In the genomic region with DNA sequence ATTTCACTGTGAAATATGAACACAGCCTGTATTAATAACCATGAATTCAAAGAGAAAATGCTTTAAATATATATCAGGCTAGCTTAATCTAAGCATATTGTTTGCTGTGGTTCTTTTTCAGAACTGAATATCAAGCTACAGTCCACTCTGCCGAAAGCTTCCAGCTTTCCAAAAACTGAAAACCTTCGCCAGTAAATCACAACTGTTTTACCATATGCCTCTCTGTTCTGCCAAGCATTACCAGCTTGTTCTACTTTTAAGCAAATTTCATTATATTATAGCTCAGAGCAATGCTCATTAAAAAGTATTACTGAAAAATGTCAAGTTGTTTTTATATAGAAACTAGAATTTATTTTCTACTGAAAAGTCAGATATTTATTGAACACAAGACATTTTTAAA, we compare ENCODE assay signal across 25 cellular contexts.
DNase-seq lines count a peak whose midpoint lies in the region; ATAC-seq, FAIRE-seq and TF ChIP-seq lines count a peak whose summit lies in the region.
"Had no signal": no experiment of that assay in that cellular context is flagged by ENCODE, and none has a peak within 500 bp of the region (broad histone marks: within the 10 kb centered on the region; RNA-seq: fewer than 3 reads in every experiment).

No MANE protein-coding gene starts in this region.

- TF ChIP-seq CTCF in dorsolateral prefrontal cortex (IDR thresholded peaks at IDR 0.05 in 54 of 56, conservative IDR thresholded peaks at IDR 0.05 in 2 of 56; ENCODE audit: low read depth in 1 of 56, partially characterized antibody in 56 of 56) (no peak), pancreas (IDR thresholded peaks at IDR 0.05) (no peak)

- H3K9ac ChIP-seq in trophoblast cell (ENCODE audit: low read length): no peak overlapping the region
- H3K9ac ChIP-seq: BLaER1 had no signal

- H3K4me3 ChIP-seq in dorsolateral prefrontal cortex (peak overlapping the region in 7 of 59 donors; percentile 2 to 31 (median 8)), pancreas (no peak overlapping the region), trophoblast cell (ENCODE audit: low read depth, low read length) (no peak overlapping the region)
- H3K4me3 ChIP-seq: BLaER1, HAP-1, SK-N-MC had no signal

- no peak overlapping the region for H2AK5ac ChIP-seq in trophoblast cell (ENCODE audit: low read length)

- H3K27me3 ChIP-seq in dorsolateral prefrontal cortex: no peaks in the 10 kb centered on the region
- H3K27me3 ChIP-seq in pancreas: no peaks in the 10 kb centered on the region
- no peaks in the 10 kb centered on the region for H3K27me3 ChIP-seq in trophoblast cell (ENCODE audit: insufficient read depth, low read length)
- H3K27me3 ChIP-seq: BLaER1 had no signal

- H3K4me2 ChIP-seq in trophoblast cell (ENCODE audit: low read length): no peak overlapping the region
- H3K4me2 ChIP-seq: BLaER1 had no signal

- H3K23ac ChIP-seq in trophoblast cell (ENCODE audit: low read length): no peak overlapping the region

- H4K8ac ChIP-seq in trophoblast cell (ENCODE audit: low read depth, low read length): no peak overlapping the region

- H3K79me2 ChIP-seq in trophoblast cell (ENCODE audit: control insufficient read depth, insufficient read depth, low read length, poor library complexity): no peaks in the 10 kb centered on the region

- H3K4ac ChIP-seq in trophoblast cell (ENCODE audit: low read depth, low read length): no peak overlapping the region

- H3K4me1 ChIP-seq in pancreas (no peaks in the 10 kb centered on the region), trophoblast cell (ENCODE audit: control insufficient read depth in 1 of 2, insufficient read depth in 2 of 2, low read length in 2 of 2) (no peaks in the 10 kb centered on the region)

- H2BK120ac ChIP-seq in trophoblast cell (ENCODE audit: insufficient read depth, low read length, poor library complexity): no peak overlapping the region

- H3K14ac ChIP-seq in trophoblast cell (ENCODE audit: low read length): no peak overlapping the region

- DNase-seq in DMS 273 treated with DMSO at 0.1 percent for 48 hours (lab: John Stamatoyannopoulos, UW) (peak; percentile 76), NCI-H446 (lab: John Stamatoyannopoulos, UW) (peak; percentile 81 to 83), dorsolateral prefrontal cortex (peak in 1 of 10 donors; percentile 45), pancreas (no peak), trophoblast cell (no peak), NCI-H187 (lab: John Stamatoyannopoulos, UW) (no peak)
- DNase-seq: CD4-positive, CD25-positive, alpha-beta regulatory T cell; DMS53; GOT3; HFFc6; Karpas-422; MV-4-11; NCI-H1105; NCI-H1436 treated with DMSO at 0.1 percent for 48 hours; NCI-H2029 treated with DMSO at 0.1 percent for 48 hours; NCI-H226; NCI-H774; SIG-M5 had no signal

- H3K9me3 ChIP-seq in pancreas: no peaks in the 10 kb centered on the region
- no peaks in the 10 kb centered on the region for H3K9me3 ChIP-seq in trophoblast cell (ENCODE audit: insufficient read depth, low read depth, low read length)
- H3K9me3 ChIP-seq: BLaER1, HAP-1 had no signal

- ATAC-seq in pancreas: no peak
- no peak for ATAC-seq in GM19324 (IDR thresholded peaks at IDR 0.05; ENCODE audit: low FRiP score, unreplicated experiment)
- ATAC-seq: HepG2 had no signal

- intact Hi-C loops in dorsolateral prefrontal cortex (cut with DNase I): no loop called here
- intact Hi-C loops in pancreas (cut with DNase I): no loop called here

- H4K12ac ChIP-seq in trophoblast cell (ENCODE audit: low read depth, low read length): no peak overlapping the region

- no peak overlapping the region for H2BK5ac ChIP-seq in trophoblast cell (ENCODE audit: low read depth, low read length, poor library complexity)

- H2BK12ac ChIP-seq in trophoblast cell (ENCODE audit: low read length): no peak overlapping the region

- H3K27ac ChIP-seq in dorsolateral prefrontal cortex: peak overlapping the region in 37 of 59 donors; percentile 0 to 79 (median 45)
- H3K27ac ChIP-seq in pancreas: no peak overlapping the region
- H3K27ac ChIP-seq in trophoblast cell (ENCODE audit: low read depth, low read length): no peak overlapping the region
- H3K27ac ChIP-seq: BLaER1, SK-N-MC had no signal

- H2AFZ ChIP-seq in trophoblast cell (ENCODE audit: insufficient read depth, low read length, poor library complexity): no peak overlapping the region

- no peaks in the 10 kb centered on the region for H3K36me3 ChIP-seq in pancreas
- H3K36me3 ChIP-seq in trophoblast cell (ENCODE audit: control insufficient read depth in 1 of 2, insufficient read depth in 2 of 2, low read length in 2 of 2): no peaks in the 10 kb centered on the region
- H3K36me3 ChIP-seq: BLaER1, HAP-1 had no signal

- peak; percentile 26 for FAIRE-seq in pancreas (lab: Jason Lieb, UNC)
- FAIRE-seq: G401.6, HepG2, RCC 7860 had no signal

- H3K79me1 ChIP-seq in trophoblast cell (ENCODE audit: low read length): no peaks in the 10 kb centered on the region

- H4K91ac ChIP-seq in trophoblast cell (ENCODE audit: low read depth, low read length): no peak overlapping the region

- 86 to 93% methylated on average over 2 of the region's 2 CpGs for WGBS in pancreas, 2 donors
- no CpG with 5 or more reads among the region's 2 CpGs for WGBS in trophoblast cell (ENCODE audit: extremely low coverage, insufficient coverage, insufficient read length)

- no peak overlapping the region for H3K18ac ChIP-seq in trophoblast cell (ENCODE audit: low read length)

Comparison
In these comparisons a context has a peak if more than half of its experiments do, and no peak if none do; other contexts are left out.
1. DNase-seq: peak in DMS 273 treated with DMSO at 0.1 percent for 48 hours (single experiment) and NCI-H446 (2 of 2); none in pancreas (0 of 6), trophoblast cell (0 of 2) and NCI-H187 (0 of 2).
2. H3K27ac ChIP-seq: peak in dorsolateral prefrontal cortex (37 of 59); none in pancreas (0 of 4) and trophoblast cell (single experiment).